16 cellular contexts compared by ENCODE assay signal in genomic region chr9:131279196-131279926, GRCh38. TPM values are rescaled to one million over a fixed set of nuclear protein-coding genes. Genes with fewer than 3 reads are reported as not detected.
DNase-seq lines count a peak whose midpoint lies in the region; ATAC-seq, FAIRE-seq and TF ChIP-seq lines count a peak whose summit lies in the region.
"Had no signal": no experiment of that assay in that cellular context is flagged by ENCODE, and none has a peak within 500 bp of the region (broad histone marks: within the 10 kb centered on the region; RNA-seq: fewer than 3 reads in every experiment).

No MANE protein-coding gene starts in this region.

- no peak for TF ChIP-seq CTCF in HL-60 (IDR thresholded peaks at IDR 0.05; ENCODE audit: insufficient read depth, low read length)
- no peak for TF ChIP-seq CTCF in astrocyte (IDR thresholded peaks at IDR 0.05; ENCODE audit: insufficient read depth, low read depth, low read length)
- TF ChIP-seq CTCF in lower leg skin (IDR thresholded peaks at IDR 0.05) = no peak
- no peak for TF ChIP-seq CTCF in lower lobe of right lung (IDR thresholded peaks at IDR 0.05)

- H3K4me3 ChIP-seq in CD4-positive, CD25-positive, alpha-beta regulatory T cell (ENCODE audit: low read depth, low read length) = no peak overlapping the region
- H3K4me3 ChIP-seq in HL-60 (replicated peaks; ENCODE audit: insufficient read depth, low read length) = no peak overlapping the region
- no peak overlapping the region for H3K4me3 ChIP-seq in astrocyte (ENCODE audit: insufficient read depth, low read depth, low read length)
- no peak overlapping the region for H3K4me3 ChIP-seq in lower leg skin (ENCODE audit: low read depth, poor library complexity, severe bottlenecking)
- H3K4me3 ChIP-seq in lower lobe of right lung = no peak overlapping the region
- H3K4me3 ChIP-seq: gastroesophageal sphincter had no signal

- ATAC-seq in CD4-positive, CD25-positive, alpha-beta regulatory T cell (ENCODE audit: low read depth in 2 of 2) = no peak
- ATAC-seq in naive thymus-derived CD8-positive, alpha-beta T cell = no peak
- no peak for ATAC-seq in lower lobe of right lung
- ATAC-seq: gastroesophageal sphincter had no signal

- peaks cover 27% of the 10 kb centered on the region for H3K27me3 Mint-ChIP-seq in CD4-positive, CD25-positive, alpha-beta regulatory T cell
- peaks cover 55% of the 10 kb centered on the region for H3K27me3 Mint-ChIP-seq in astrocyte (ENCODE audit: low read depth, unreplicated experiment)
- H3K27me3 Mint-ChIP-seq in naive thymus-derived CD8-positive, alpha-beta T cell = peaks cover 0 to 7% (median 1%) of the 10 kb centered on the region in 5 donors

- H3K4me1 Mint-ChIP-seq in CD4-positive, CD25-positive, alpha-beta regulatory T cell = peaks cover 0 to 39% (median 24%) of the 10 kb centered on the region in 4 donors
- peaks cover 2% of the 10 kb centered on the region for H3K4me1 Mint-ChIP-seq in astrocyte (ENCODE audit: low read depth, unreplicated experiment)
- H3K4me1 Mint-ChIP-seq in naive thymus-derived CD8-positive, alpha-beta T cell = peaks cover 18 to 34% (median 30%) of the 10 kb centered on the region in 4 donors

- WGBS in lower leg skin, 2 donors = 73 to 79% methylated on average over 12 of the region's 12 CpGs

- no peaks in the 10 kb centered on the region for H3K9me3 ChIP-seq in CD4-positive, CD25-positive, alpha-beta regulatory T cell (ENCODE audit: control insufficient read depth in 2 of 2, low read length in 2 of 2)
- H3K9me3 ChIP-seq in astrocyte (ENCODE audit: insufficient read depth, low read depth, low read length) = no peaks in the 10 kb centered on the region
- H3K9me3 ChIP-seq in lower lobe of right lung = no peaks in the 10 kb centered on the region
- H3K9me3 ChIP-seq: gastroesophageal sphincter, SK-N-SH had no signal

- intact Hi-C loops in lower leg skin (cut with DNase I; ENCODE audit: low total_unique reads) = no loop called here
- intact Hi-C loops in lower lobe of right lung (cut with DNase I) = no loop called here

- H3K4me3 Mint-ChIP-seq in CD4-positive, CD25-positive, alpha-beta regulatory T cell = peak overlapping the region; percentile 89 to 97 (median 96)
- H3K4me3 Mint-ChIP-seq in astrocyte (ENCODE audit: unreplicated experiment) = peak overlapping the region; percentile 45
- peak overlapping the region; percentile 85 to 95 (median 90) for H3K4me3 Mint-ChIP-seq in naive thymus-derived CD8-positive, alpha-beta T cell

- no peaks in the 10 kb centered on the region for H3K79me2 ChIP-seq in astrocyte (ENCODE audit: insufficient read depth, low read length)

- FAIRE-seq in astrocyte (lab: Jason Lieb, UNC) = no peak
- FAIRE-seq: bronchial epithelial cell, GM12892, keratinocyte had no signal

- peaks cover 0 to 2% (median 0%) of the 10 kb centered on the region in 7 donors for H3K9me3 Mint-ChIP-seq in CD4-positive, CD25-positive, alpha-beta regulatory T cell
- no peaks in the 10 kb centered on the region for H3K9me3 Mint-ChIP-seq in astrocyte (ENCODE audit: unreplicated experiment)
- peaks cover 0 to 2% (median 0%) of the 10 kb centered on the region in 9 donors for H3K9me3 Mint-ChIP-seq in naive thymus-derived CD8-positive, alpha-beta T cell

- no peak overlapping the region for H2AFZ ChIP-seq in astrocyte (ENCODE audit: low read depth, low read length)

- peaks cover 13% of the 10 kb centered on the region for H3K36me3 Mint-ChIP-seq in CD4-positive, CD25-positive, alpha-beta regulatory T cell
- H3K36me3 Mint-ChIP-seq in astrocyte (ENCODE audit: low read depth, unreplicated experiment) = peaks cover 2% of the 10 kb centered on the region
- peaks cover 19 to 20% (median 20%) of the 10 kb centered on the region in 3 donors for H3K36me3 Mint-ChIP-seq in naive thymus-derived CD8-positive, alpha-beta T cell

- no peak for TF ChIP-seq POLR2A in lower leg skin (IDR thresholded peaks at IDR 0.05)

- H3K27ac ChIP-seq in CD4-positive, CD25-positive, alpha-beta regulatory T cell (ENCODE audit: insufficient read depth, low read length, poor library complexity, severe bottlenecking) = peak overlapping the region; percentile 90
- H3K27ac ChIP-seq in HL-60 (replicated peaks) = peak overlapping the region; percentile 52; the same call in 1 of the 2 replicates
- H3K27ac ChIP-seq in astrocyte (ENCODE audit: low read depth, low read length) = no peak overlapping the region
- no peak overlapping the region for H3K27ac ChIP-seq in lower lobe of right lung
- H3K27ac ChIP-seq: C4-2B, gastroesophageal sphincter had no signal

- peaks cover 8% of the 10 kb centered on the region for H3K27me3 ChIP-seq in CD4-positive, CD25-positive, alpha-beta regulatory T cell (ENCODE audit: control insufficient read depth, insufficient read depth, low read length)
- H3K27me3 ChIP-seq in HL-60 (ENCODE audit: insufficient read depth, poor library complexity, severe bottlenecking) = peaks cover 14% of the 10 kb centered on the region
- peaks cover 34% of the 10 kb centered on the region for H3K27me3 ChIP-seq in astrocyte (ENCODE audit: insufficient read depth, low read length)
- H3K27me3 ChIP-seq in lower lobe of right lung (ENCODE audit: low read depth) = peaks cover 28% of the 10 kb centered on the region

- no peaks in the 10 kb centered on the region for H3K36me3 ChIP-seq in CD4-positive, CD25-positive, alpha-beta regulatory T cell (ENCODE audit: control insufficient read depth, insufficient read depth, low read length)
- H3K36me3 ChIP-seq in astrocyte (ENCODE audit: insufficient read depth, low read length) (no peaks in the 10 kb centered on the region), lower lobe of right lung (no peaks in the 10 kb centered on the region)
- H3K36me3 ChIP-seq: gastroesophageal sphincter had no signal

- peak overlapping the region; percentile 87 to 95 (median 94) for H3K27ac Mint-ChIP-seq in CD4-positive, CD25-positive, alpha-beta regulatory T cell
- H3K27ac Mint-ChIP-seq in astrocyte (ENCODE audit: unreplicated experiment) = no peak overlapping the region
- peak overlapping the region; percentile 81 to 96 (median 94) for H3K27ac Mint-ChIP-seq in naive thymus-derived CD8-positive, alpha-beta T cell

- H3K4me1 ChIP-seq in CD4-positive, CD25-positive, alpha-beta regulatory T cell (ENCODE audit: control insufficient read depth, insufficient read depth, low read length, poor library complexity, severe bottlenecking) = peaks cover 28% of the 10 kb centered on the region
- no peaks in the 10 kb centered on the region for H3K4me1 ChIP-seq in astrocyte (ENCODE audit: insufficient read depth, low read length)
- H3K4me1 ChIP-seq in lower lobe of right lung = peaks cover 17% of the 10 kb centered on the region

- DNase-seq in CD4-positive, CD25-positive, alpha-beta regulatory T cell = no peak
- no peak for DNase-seq in HL-60 (ENCODE audit: low read depth in 1 of 2, low spot score in 1 of 2)
- DNase-seq in astrocyte (ENCODE audit: low read depth) = no peak
- DNase-seq in naive thymus-derived CD8-positive, alpha-beta T cell = no peak
- no peak for DNase-seq in lower leg skin (ENCODE audit: low spot score in 2 of 2)
- no peak for DNase-seq in lower lobe of right lung
- no peak for DNase-seq in SW480 (ENCODE audit: low spot score)
- no peak for DNase-seq in stimulated activated naive CD4-positive, alpha-beta T cell (lab: John Stamatoyannopoulos, UW)
- DNase-seq: activated effector memory CD4-positive, alpha-beta T cell treated with Interleukin-2 at 50 U/mL for 16 hours; NCI-H1417 treated with DMSO at 0.1 percent for 48 hours; SK-N-SH had no signal

- POLR2A ChIA-PET in naive thymus-derived CD8-positive, alpha-beta T cell (lab: Charles Lee) = interaction anchor here (0.6 to 22.5 kb wide), 8 partner anchors 10 to 176 kb away, joined by 3 to 1403 read pairs (median 6); partner anchors contain the start of gene PLPP7

- no peak overlapping the region for H3K9ac ChIP-seq in astrocyte (ENCODE audit: low read length)
- H3K9ac ChIP-seq: SK-N-SH had no signal

- peaks cover 5% of the 10 kb centered on the region for H4K20me1 ChIP-seq in astrocyte (ENCODE audit: insufficient read depth, low read length)

- H3K4me2 ChIP-seq in astrocyte (ENCODE audit: low read length) = no peak overlapping the region
- H3K4me2 ChIP-seq: SK-N-SH had no signal

RNA-seq across cellular contexts. Expression of gene FAM78A, which starts 3.1 kb away (rescaled TPM):
- 95.6 TPM for total RNA-seq in CD4-positive, CD25-positive, alpha-beta regulatory T cell
- polyA plus RNA-seq in CD4-positive, CD25-positive, alpha-beta regulatory T cell = 10 to 100 TPM; 16.6 to 23.0 (median 17.7) TPM
- 0.73 and 1.1 TPM in 2 replicates for total RNA-seq in astrocyte
- total RNA-seq in naive thymus-derived CD8-positive, alpha-beta T cell = 10 to 100 TPM; 79.6 to 80.9 TPM
- polyA plus RNA-seq in naive thymus-derived CD8-positive, alpha-beta T cell = 10 to 100 TPM; 12.2 to 28.1 (median 12.7) TPM
- total RNA-seq in lower leg skin = 1 to 10 TPM in 2 of 4 donors, under 1 TPM in 2; 0.55 to 1.7 (median 1.2) TPM
- 18.3 TPM for total RNA-seq in lower lobe of right lung

RNA-seq across cellular contexts. Expression of gene PLPP7, which starts 10.2 kb away (rescaled TPM):
- not detected for total RNA-seq in CD4-positive, CD25-positive, alpha-beta regulatory T cell
- not detected for polyA plus RNA-seq in CD4-positive, CD25-positive, alpha-beta regulatory T cell
- total RNA-seq in astrocyte (0.20 and 0.65 TPM in 2 replicates), lower leg skin (1 to 10 TPM in 2 of 4 donors, under 1 TPM in 1, not detected in 1; 0.27 to 2.6 (median 1.1) TPM), lower lobe of right lung (1.7 TPM)
- total RNA-seq in naive thymus-derived CD8-positive, alpha-beta T cell = under 1 TPM; 0.82 to 0.86 TPM
- polyA plus RNA-seq in naive thymus-derived CD8-positive, alpha-beta T cell = under 1 TPM in 2 of 3 donors, not detected in 1; 0.45 to 0.57 TPM
- total RNA-seq: bronchial epithelial cell had no signal
- polyA plus RNA-seq: keratinocyte had no signal

Comparison
In these comparisons a context has a peak if more than half of its experiments do, and no peak if none do; other contexts are left out.
1. H3K27ac ChIP-seq: peak in CD4-positive, CD25-positive, alpha-beta regulatory T cell (single experiment) and HL-60 (single experiment); none in astrocyte (single experiment) and lower lobe of right lung (single experiment).
2. H3K4me3 Mint-ChIP-seq: peak in every context shown above with its lines; median percentile 96 in CD4-positive, CD25-positive, alpha-beta regulatory T cell; 90 in naive thymus-derived CD8-positive, alpha-beta T cell; 45 in astrocyte.